In genomic region chr7:1055084-1055450, GRCh38 we compare ENCODE assay signal across 9 cellular contexts. TPM values are rescaled to one million over a fixed set of nuclear protein-coding genes. Genes with fewer than 3 reads are reported as not detected.
DNase-seq lines count a peak whose midpoint lies in the region; ATAC-seq lines count a peak whose summit lies in the region.
"Had no signal": no experiment of that assay in that cellular context is flagged by ENCODE, and none has a peak within 500 bp of the region (broad histone marks: within the 10 kb centered on the region; RNA-seq: fewer than 3 reads in every experiment).

No MANE protein-coding gene starts in this region.

- H3K27me3 Mint-ChIP-seq in CD4-positive, alpha-beta memory T cell: no peaks in the 10 kb centered on the region
- H3K27me3 Mint-ChIP-seq in T-helper 17 cell: no peaks in the 10 kb centered on the region

- no peaks in the 10 kb centered on the region for H3K9me3 ChIP-seq in CD4-positive, alpha-beta memory T cell (ENCODE audit: control insufficient read depth in 1 of 2, low read length in 2 of 2)
- H3K9me3 ChIP-seq in T-helper 17 cell (ENCODE audit: control insufficient read depth, low read length, poor library complexity, severe bottlenecking): no peaks in the 10 kb centered on the region

- peaks cover 10 to 55% (median 28%) of the 10 kb centered on the region in 4 donors for H3K4me1 Mint-ChIP-seq in CD4-positive, alpha-beta memory T cell
- peaks cover 24% of the 10 kb centered on the region for H3K4me1 Mint-ChIP-seq in T-helper 17 cell

- H3K36me3 Mint-ChIP-seq in CD4-positive, alpha-beta memory T cell: peaks cover 3 to 5% of the 10 kb centered on the region in 2 donors
- H3K36me3 Mint-ChIP-seq in T-helper 17 cell (ENCODE audit: low read depth): no peaks in the 10 kb centered on the region

- intact Hi-C loops in CD4-positive, alpha-beta memory T cell (cut with micrococcal nuclease): no loop called here

- POLR2A ChIA-PET in CD4-positive, alpha-beta memory T cell (lab: Charles Lee; ENCODE audit: partially characterized antibody): no interaction called here

- peak; percentile 68 for ATAC-seq in T-helper 17 cell
- ATAC-seq in GM18520 (IDR thresholded peaks at IDR 0.05; ENCODE audit: unreplicated experiment): no peak

- CTCF ChIA-PET in CD4-positive, alpha-beta memory T cell (lab: Charles Lee; ENCODE audit: partially characterized antibody): interaction anchor here (3.8 to 6.5 kb wide), 2 partner anchors 10 to 61 kb away, joined by 20 to 35 read pairs; no protein-coding TSS in a partner anchor

- H3K9me3 Mint-ChIP-seq in CD4-positive, alpha-beta memory T cell: no peaks in the 10 kb centered on the region

- H3K4me1 ChIP-seq in CD4-positive, alpha-beta memory T cell (ENCODE audit: insufficient read depth, low read length): peaks cover 33% of the 10 kb centered on the region

- peak; percentile 47 to 64 (median 56) for DNase-seq in CD4-positive, alpha-beta memory T cell
- DNase-seq in T-helper 17 cell (peak in 1 of 3 donors; percentile 39), nucleus accumbens (lab: John Stamatoyannopoulos, UW) (peak in 51 of 56 donors; percentile 18 to 80 (median 60)), middle frontal gyrus (ENCODE audit: extremely low spot score, low spot score) (no peak), DMS114 treated with DMSO at 0.1 percent for 48 hours (lab: John Stamatoyannopoulos, UW; ENCODE audit: unreplicated experiment) (no peak), NCI-H82 treated with DMSO at 0.1 percent for 48 hours (lab: John Stamatoyannopoulos, UW; ENCODE audit: unreplicated experiment) (no peak)

- no peak overlapping the region for H3K4me3 ChIP-seq in CD4-positive, alpha-beta memory T cell (ENCODE audit: low read length in 2 of 2)

- H3K36me3 ChIP-seq in CD4-positive, alpha-beta memory T cell (ENCODE audit: insufficient read depth, low read length): no peaks in the 10 kb centered on the region

- peak overlapping the region in 5 of 7 donors; percentile 17 to 90 (median 60) for H3K27ac Mint-ChIP-seq in CD4-positive, alpha-beta memory T cell
- H3K27ac Mint-ChIP-seq in T-helper 17 cell: peak overlapping the region; percentile 71

- peak overlapping the region; percentile 71 to 89 (median 83) for H3K4me3 Mint-ChIP-seq in CD4-positive, alpha-beta memory T cell
- H3K4me3 Mint-ChIP-seq in T-helper 17 cell: peak overlapping the region; percentile 93

- H3K27me3 ChIP-seq in CD4-positive, alpha-beta memory T cell (ENCODE audit: insufficient read depth, low read length): no peaks in the 10 kb centered on the region

- peak overlapping the region; percentile 9 for H3K27ac ChIP-seq in CD4-positive, alpha-beta memory T cell (ENCODE audit: low read depth, low read length)
- peak overlapping the region; percentile 89 for H3K27ac ChIP-seq in cingulate gyrus (ENCODE audit: low read depth, low read length)

RNA-seq across cellular contexts. Expression of gene GPR146, which starts 10.7 kb away (rescaled TPM):
- 10 to 100 TPM in 1 of 2 experiments, 1 to 10 TPM in 1; 8.8 to 10.1 TPM for total RNA-seq in CD4-positive, alpha-beta memory T cell
- 10 to 100 TPM; 10.0 to 22.2 TPM for polyA plus RNA-seq in CD4-positive, alpha-beta memory T cell
- total RNA-seq in T-helper 17 cell: 10 to 100 TPM; 17.9 to 22.2 TPM
- polyA plus RNA-seq: neural cell had no signal

RNA-seq across cellular contexts. Expression of gene GPER1, which starts 32.8 kb away (rescaled TPM):
- not detected for total RNA-seq in CD4-positive, alpha-beta memory T cell
- not detected for polyA plus RNA-seq in CD4-positive, alpha-beta memory T cell
- under 1 TPM in 1 of 2 donors, not detected in 1; 0.25 TPM for total RNA-seq in T-helper 17 cell
- polyA plus RNA-seq: neural cell had no signal

Comparison
In these comparisons a context has a peak if more than half of its experiments do, and no peak if none do; other contexts are left out.
1. DNase-seq: peak in CD4-positive, alpha-beta memory T cell (5 of 5) and nucleus accumbens (51 of 56); none in middle frontal gyrus (single experiment), DMS114 treated with DMSO at 0.1 percent for 48 hours (single experiment) and NCI-H82 treated with DMSO at 0.1 percent for 48 hours (single experiment).